ENCODE assay signal across 9 cellular contexts in the genomic region with DNA sequence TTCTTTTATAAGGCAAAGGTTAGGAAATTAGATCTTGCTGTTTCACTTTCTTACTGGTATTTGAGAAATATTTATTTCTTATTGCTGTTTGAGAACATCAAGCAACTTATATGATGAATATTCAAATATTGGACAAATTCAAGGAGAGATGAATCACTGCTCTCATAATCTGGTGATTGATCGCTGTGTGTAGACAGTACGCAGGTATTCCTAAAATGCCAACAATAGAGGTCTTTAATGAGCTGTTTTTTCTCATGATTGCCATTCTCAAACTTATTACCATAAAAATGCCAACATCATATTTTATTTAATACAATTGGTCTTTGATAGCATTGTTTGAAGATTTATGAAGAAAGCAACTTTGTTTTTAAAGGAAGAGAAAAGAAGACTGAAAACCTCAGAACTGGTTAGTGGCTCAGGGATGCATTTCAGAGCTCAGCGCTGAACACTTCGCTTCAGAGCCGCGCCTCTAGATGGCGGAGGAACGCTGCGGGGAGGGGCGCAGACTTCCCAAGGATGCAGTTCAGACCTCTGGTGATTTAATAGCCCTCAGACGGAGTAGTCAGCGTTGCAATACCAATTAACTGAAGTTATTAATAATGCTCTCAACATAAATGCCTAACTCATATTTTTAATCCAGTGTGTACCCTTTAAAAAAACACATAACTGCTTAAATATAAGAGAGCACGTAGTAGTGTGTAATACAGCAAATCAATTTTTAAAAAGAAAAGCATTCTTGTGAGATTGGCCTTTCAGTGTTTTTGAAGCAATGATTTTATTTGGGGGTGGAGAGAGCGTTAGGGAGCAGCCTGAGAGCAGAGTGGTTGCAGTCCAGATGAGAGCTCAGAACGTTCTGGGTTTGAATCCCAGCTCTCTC. TPM values are rescaled to one million over a fixed set of nuclear protein-coding genes. Genes with fewer than 3 reads are reported as not detected.
A peak's percentile ranks its signal among the peaks of the same experiment; 100 is the strongest.
DNase-seq lines count a peak whose midpoint lies in the region; ATAC-seq, FAIRE-seq and TF ChIP-seq lines count a peak whose summit lies in the region.
"Had no signal": no experiment of that assay in that cellular context is flagged by ENCODE, and none has a peak within 500 bp of the region (broad histone marks: within the 10 kb centered on the region; RNA-seq: fewer than 3 reads in every experiment).

No MANE protein-coding gene starts in this region.

- no peaks in the 10 kb centered on the region for H3K4me1 Mint-ChIP-seq in activated naive CD8-positive, alpha-beta T cell treated with anti-CD3 and anti-CD28 coated beads, Interleukin-2, amount 50 U/mL, for 24 hours
- no peaks in the 10 kb centered on the region for H3K4me1 Mint-ChIP-seq in stimulated activated naive B cell treated with anti-CD40 and anti-IgM and Interleukin-4, amounts not matched to agents 10 μg/mL and 1 μg/mL and 100 μg/mL, for 72 hours

- H3K27me3 Mint-ChIP-seq in activated naive CD8-positive, alpha-beta T cell treated with anti-CD3 and anti-CD28 coated beads, Interleukin-2, amount 50 U/mL, for 24 hours = peaks cover 10% of the 10 kb centered on the region
- peaks cover 4 to 8% of the 10 kb centered on the region in 2 donors for H3K27me3 Mint-ChIP-seq in stimulated activated naive B cell treated with anti-CD40 and anti-IgM and Interleukin-4, amounts not matched to agents 10 μg/mL and 1 μg/mL and 100 μg/mL, for 72 hours

- FAIRE-seq in A549 (lab: Jason Lieb, UNC) = no peak

- CTCF ChIA-PET in A549 (lab: Yijun Ruan, JAX) = interaction anchor here (1.0 to 1.2 kb wide), 5 partner anchors 13 to 162 kb away, joined by 3 to 6 read pairs (median 3); no protein-coding TSS in a partner anchor

- no peak for TF ChIP-seq EP300 in A549 (IDR thresholded peaks at IDR 0.05)

- in situ Hi-C loops in KBM-7 (cut with MboI; ENCODE audit: low pct_unique_long_range_greater_than_20kb, low sequenced_read_pairs) = no loop called here

- ATAC-seq in A549 (peak; percentile 92 to 97), GM18502 (IDR thresholded peaks at IDR 0.05; ENCODE audit: poor library complexity, unreplicated experiment) (peak; percentile 68)
- peak; percentile 65 for ATAC-seq in activated naive CD8-positive, alpha-beta T cell treated with anti-CD3 and anti-CD28 coated beads, Interleukin-2, amount 50 U/mL, for 24 hours
- peak; percentile 45 to 64 for ATAC-seq in stimulated activated naive B cell treated with anti-CD40 and anti-IgM and Interleukin-4, amounts not matched to agents 10 μg/mL and 1 μg/mL and 100 μg/mL, for 72 hours (replicated peaks)

- POLR2A ChIA-PET in A549 (lab: Yijun Ruan, JAX) = no interaction called here

- H3K9me3 ChIP-seq in A549 (no peaks in the 10 kb centered on the region), iPS DF 6.9 (ENCODE audit: control insufficient read depth, insufficient read depth, low read length) (no peaks in the 10 kb centered on the region)

- no peak for TF ChIP-seq POLR2A in A549 (IDR thresholded peaks at IDR 0.05; ENCODE audit: low read length)

- no peak overlapping the region for H3K27ac ChIP-seq in A549
- no peak overlapping the region for H3K27ac ChIP-seq in iPS DF 6.9 (ENCODE audit: low read length)

- H3K4me1 ChIP-seq in A549 = no peaks in the 10 kb centered on the region
- no peaks in the 10 kb centered on the region for H3K4me1 ChIP-seq in iPS DF 6.9 (ENCODE audit: control insufficient read depth, insufficient read depth, low read length)

- H3K4me3 Mint-ChIP-seq in activated naive CD8-positive, alpha-beta T cell treated with anti-CD3 and anti-CD28 coated beads, Interleukin-2, amount 50 U/mL, for 24 hours = no peak overlapping the region
- H3K4me3 Mint-ChIP-seq in stimulated activated naive B cell treated with anti-CD40 and anti-IgM and Interleukin-4, amounts not matched to agents 10 μg/mL and 1 μg/mL and 100 μg/mL, for 72 hours = no peak overlapping the region

- H3K27me3 ChIP-seq in iPS DF 6.9 (ENCODE audit: control insufficient read depth, insufficient read depth, low read length) = no peaks in the 10 kb centered on the region

- no peaks in the 10 kb centered on the region for H3K36me3 ChIP-seq in iPS DF 6.9 (ENCODE audit: control insufficient read depth, insufficient read depth, low read length)

- DNase-seq in A549 (ENCODE audit: low read depth in 1 of 2, low spot score in 1 of 2) (peak; percentile 5 to 43), LNCaP clone FGC (ENCODE audit: low read depth) (no peak), iPS DF 6.9 (ENCODE audit: low read depth, low spot score) (peak; percentile 20), GDM1 (lab: John Stamatoyannopoulos, UW) (no peak), KBM-7 (no peak)
- peak; percentile 8 for DNase-seq in activated naive CD8-positive, alpha-beta T cell treated with anti-CD3 and anti-CD28 coated beads, Interleukin-2, amount 50 U/mL, for 24 hours
- DNase-seq in stimulated activated naive B cell treated with anti-CD40 and anti-IgM and Interleukin-4, amounts not matched to agents 10 μg/mL and 1 μg/mL and 100 μg/mL, for 72 hours = no peak

- WGBS in A549 (ENCODE audit: missing lambda C conversion rate) = 18% methylated on average over 15 of the region's 15 CpGs
- no CpG with 5 or more reads among the region's 15 CpGs for WGBS in iPS DF 6.9 (ENCODE audit: insufficient coverage, insufficient read length)

- H3K4me3 ChIP-seq in A549 = no peak overlapping the region
- H3K4me3 ChIP-seq in LNCaP clone FGC (ENCODE audit: low read depth, low read length) = no peak overlapping the region
- H3K4me3 ChIP-seq in iPS DF 6.9 (ENCODE audit: low read length) = no peak overlapping the region

- TF ChIP-seq RAD21 in A549 (conservative IDR thresholded peaks at IDR 0.05 in 1 of 2, IDR thresholded peaks at IDR 0.05 in 1 of 2) = peak; percentile 58 to 66

- no peak overlapping the region for H3K4me2 ChIP-seq in A549

- TF ChIP-seq CTCF in A549 (IDR thresholded peaks at IDR 0.05) (peak; percentile 42; the same call in 2 of the 3 replicates), LNCaP clone FGC (IDR thresholded peaks at IDR 0.05; ENCODE audit: control insufficient read depth, extremely low read depth, insufficient read depth) (peak; percentile 51)

- no peaks in the 10 kb centered on the region for H3K36me3 Mint-ChIP-seq in activated naive CD8-positive, alpha-beta T cell treated with anti-CD3 and anti-CD28 coated beads, Interleukin-2, amount 50 U/mL, for 24 hours (ENCODE audit: low read depth)
- H3K36me3 Mint-ChIP-seq in stimulated activated naive B cell treated with anti-CD40 and anti-IgM and Interleukin-4, amounts not matched to agents 10 μg/mL and 1 μg/mL and 100 μg/mL, for 72 hours = no peaks in the 10 kb centered on the region
- H3K36me3 Mint-ChIP-seq: activated naive CD4-positive, alpha-beta T cell treated with anti-CD3 and anti-CD28 coated beads, Interleukin-2, amount 50 U/mL, for 72 hours had no signal

- H3K27ac Mint-ChIP-seq in activated naive CD8-positive, alpha-beta T cell treated with anti-CD3 and anti-CD28 coated beads, Interleukin-2, amount 50 U/mL, for 24 hours = no peak overlapping the region
- H3K27ac Mint-ChIP-seq in stimulated activated naive B cell treated with anti-CD40 and anti-IgM and Interleukin-4, amounts not matched to agents 10 μg/mL and 1 μg/mL and 100 μg/mL, for 72 hours = no peak overlapping the region
- H3K27ac Mint-ChIP-seq: activated naive CD4-positive, alpha-beta T cell treated with anti-CD3 and anti-CD28 coated beads, Interleukin-2, amount 50 U/mL, for 72 hours had no signal

- no peaks in the 10 kb centered on the region for H3K9me3 Mint-ChIP-seq in activated naive CD8-positive, alpha-beta T cell treated with anti-CD3 and anti-CD28 coated beads, Interleukin-2, amount 50 U/mL, for 24 hours
- H3K9me3 Mint-ChIP-seq in stimulated activated naive B cell treated with anti-CD40 and anti-IgM and Interleukin-4, amounts not matched to agents 10 μg/mL and 1 μg/mL and 100 μg/mL, for 72 hours = no peaks in the 10 kb centered on the region
- H3K9me3 Mint-ChIP-seq: activated naive CD4-positive, alpha-beta T cell treated with anti-CD3 and anti-CD28 coated beads, Interleukin-2, amount 50 U/mL, for 72 hours had no signal

TF ChIP-seq in A549, 52 proteins besides CTCF, POLR2A, EP300 and RAD21:
- TF ChIP-seq ZSCAN20 (CRISPR knock-in tag; IDR thresholded peaks at IDR 0.05) = no peak
- peak; percentile 21; the same call in 1 of the 3 replicates for TF ChIP-seq SMC3 (IDR thresholded peaks at IDR 0.05)
- TF ChIP-seq CBX8 (IDR thresholded peaks at IDR 0.05) = no peak
- no peak for TF ChIP-seq EHF (CRISPR knock-in tag; IDR thresholded peaks at IDR 0.05)
TF ChIP-seq in A549: peak in this region for 1.

RNA-seq across cellular contexts. Expression of a gene that starts 38.5 kb away (rescaled TPM):
- polyA plus RNA-seq in A549 (2011; rRNA removed) (0.01 TPM in 1 of 2 replicates, not detected in the other), A549 (2017; fragmentation: RNase III; extraction: RNeasy Plus Mini Kit Qiagen cat#74134 plus additional on column Dnase treatment) (not detected in 3 replicates)
- not detected in 2 replicates for polyA plus RNA-seq in A549 (2012; cell fraction: cytosol; rRNA removed)
- not detected in 2 replicates for polyA plus RNA-seq in A549 (2012; cell fraction: nucleus; rRNA removed)
- polyA minus RNA-seq in A549 (2011; rRNA and poly(A)+ RNA removed) = not detected in 2 replicates

Comparison
In these comparisons a context has a peak if more than half of its experiments do, and no peak if none do; other contexts are left out.
1. DNase-seq: peak in A549 (2 of 2), activated naive CD8-positive, alpha-beta T cell treated with anti-CD3 and anti-CD28 coated beads, Interleukin-2, amount 50 U/mL, for 24 hours (single experiment) and iPS DF 6.9 (single experiment); none in LNCaP clone FGC (single experiment), stimulated activated naive B cell treated with anti-CD40 and anti-IgM and Interleukin-4, amounts not matched to agents 10 μg/mL and 1 μg/mL and 100 μg/mL, for 72 hours (single experiment), GDM1 (single experiment) and KBM-7 (single experiment).
2. Peak in every context shown above with its lines, with median percentiles within 50 percentile points of each other: ATAC-seq.